8 cellular contexts compared by ENCODE assay signal in the genomic region with DNA sequence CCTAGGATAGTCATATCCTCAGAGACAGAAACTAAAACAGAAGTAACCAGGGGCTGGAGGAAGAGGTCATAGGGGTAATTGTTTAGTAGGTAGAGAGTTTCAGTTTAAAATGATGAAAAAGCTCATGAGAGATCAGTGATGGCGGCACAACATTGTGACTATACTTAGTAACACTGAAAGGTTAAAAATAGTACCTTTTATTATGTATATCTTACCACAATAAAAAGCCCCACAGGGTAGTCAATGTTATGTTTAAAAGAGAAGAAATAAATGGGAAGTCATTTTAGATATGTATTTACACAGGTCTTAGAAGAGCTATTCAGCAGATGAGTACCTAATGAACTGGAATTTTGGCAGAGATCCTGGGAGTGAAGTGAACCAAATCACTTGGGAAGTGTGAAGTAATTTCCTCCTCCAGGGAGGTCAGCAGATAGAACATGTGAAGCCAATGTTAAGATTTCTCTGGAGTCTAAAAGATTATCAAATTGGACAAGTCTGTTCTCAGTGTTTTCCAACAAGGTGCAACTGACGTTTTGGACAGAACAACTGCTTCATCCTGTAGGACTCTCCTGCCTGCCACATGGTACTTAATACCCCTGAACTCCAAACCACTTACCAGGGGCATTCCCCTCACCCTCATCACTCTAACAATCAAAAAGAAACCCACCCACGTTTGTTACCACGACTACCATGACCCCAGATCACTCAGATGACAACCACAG. TPM values are rescaled to one million over a fixed set of nuclear protein-coding genes. Genes with fewer than 3 reads are reported as not detected.
A peak's percentile ranks its signal among the peaks of the same experiment; 100 is the strongest.
DNase-seq lines count a peak whose midpoint lies in the region; ATAC-seq and TF ChIP-seq lines count a peak whose summit lies in the region.

No MANE protein-coding gene starts in this region.

- H3K9me2 ChIP-seq in Karpas-422 (replicated peaks; ENCODE audit: insufficient read depth, low read length), result no peaks in the 10 kb centered on the region

- DNase-seq in GM13976 (ENCODE audit: low spot score) (peak; percentile 77), Karpas-422 (peak; percentile 41), CD14-positive monocyte (ENCODE audit: low spot score) (no peak), ovary (no peak), CD1c-positive myeloid dendritic cell (ENCODE audit: extremely low spot score) (no peak)
- DNase-seq in activated naive CD8-positive, alpha-beta T cell treated with anti-CD3 and anti-CD28 coated beads, Interleukin-2, amount 50 U/mL, for 24 hours, result peak; percentile 61
- peak; percentile 50 to 69 for DNase-seq in stimulated activated CD4-positive, alpha-beta T cell treated with anti-CD3 and anti-CD28 coated beads, Interleukin-2, amount 100 ng/mL, for 24 hours

- TF ChIP-seq POLR2A in ovary (IDR thresholded peaks at IDR 0.05), result no peak

- H3K9ac ChIP-seq in Karpas-422 (ENCODE audit: low read length), result peak overlapping the region; percentile 13; the same call in 1 of the 2 replicates

- H3K27me3 ChIP-seq in Karpas-422 (ENCODE audit: low read length), result no peaks in the 10 kb centered on the region
- H3K27me3 ChIP-seq in ovary, result no peaks in the 10 kb centered on the region

- no peaks in the 10 kb centered on the region for H3K27me3 Mint-ChIP-seq in activated naive CD8-positive, alpha-beta T cell treated with anti-CD3 and anti-CD28 coated beads, Interleukin-2, amount 50 U/mL, for 24 hours
- peaks cover 0 to under 1% (median 0%) of the 10 kb centered on the region in 3 donors for H3K27me3 Mint-ChIP-seq in CD14-positive monocyte (ENCODE audit: low read depth in 3 of 3)

- peak overlapping the region; percentile 94 for H3K4me2 ChIP-seq in Karpas-422 (ENCODE audit: low read depth, low read length, poor library complexity, severe bottlenecking)

- peaks cover 100% of the 10 kb centered on the region for H3K79me2 ChIP-seq in Karpas-422 (ENCODE audit: low read length)

- H3K36me3 Mint-ChIP-seq in activated naive CD8-positive, alpha-beta T cell treated with anti-CD3 and anti-CD28 coated beads, Interleukin-2, amount 50 U/mL, for 24 hours (ENCODE audit: low read depth), result peaks cover 49% of the 10 kb centered on the region
- peaks cover 10 to 13% of the 10 kb centered on the region in 2 donors for H3K36me3 Mint-ChIP-seq in CD14-positive monocyte

- H3K4me1 ChIP-seq in Karpas-422 (ENCODE audit: low read length), result peaks cover 80% of the 10 kb centered on the region
- H3K4me1 ChIP-seq in ovary (ENCODE audit: insufficient read depth), result peaks cover 1% of the 10 kb centered on the region

- H3K4me3 Mint-ChIP-seq in activated naive CD8-positive, alpha-beta T cell treated with anti-CD3 and anti-CD28 coated beads, Interleukin-2, amount 50 U/mL, for 24 hours, result peak overlapping the region; percentile 75
- H3K4me3 Mint-ChIP-seq in CD14-positive monocyte, result no peak overlapping the region

- peaks cover 90% of the 10 kb centered on the region for H3K4me1 Mint-ChIP-seq in activated naive CD8-positive, alpha-beta T cell treated with anti-CD3 and anti-CD28 coated beads, Interleukin-2, amount 50 U/mL, for 24 hours
- peaks cover 35% of the 10 kb centered on the region for H3K4me1 Mint-ChIP-seq in CD14-positive monocyte

- peaks cover 22% of the 10 kb centered on the region for H3K9me3 Mint-ChIP-seq in activated naive CD8-positive, alpha-beta T cell treated with anti-CD3 and anti-CD28 coated beads, Interleukin-2, amount 50 U/mL, for 24 hours
- H3K9me3 Mint-ChIP-seq in CD14-positive monocyte, result peaks cover 0 to 11% (median 0%) of the 10 kb centered on the region in 7 donors

- H3K36me3 ChIP-seq in Karpas-422 (ENCODE audit: insufficient read depth, low read length) (peaks cover 70% of the 10 kb centered on the region), ovary (no peaks in the 10 kb centered on the region)

- H3K27ac Mint-ChIP-seq in activated naive CD8-positive, alpha-beta T cell treated with anti-CD3 and anti-CD28 coated beads, Interleukin-2, amount 50 U/mL, for 24 hours, result peak overlapping the region; percentile 94
- H3K27ac Mint-ChIP-seq in CD14-positive monocyte, result peak overlapping the region in 2 of 7 donors; percentile 4 to 34

- intact Hi-C loops in CD14-positive monocyte (cut with micrococcal nuclease) (no loop called here), ovary (cut with DNase I) (no loop called here)

- H2AFZ ChIP-seq in Karpas-422 (ENCODE audit: low read length), result no peak overlapping the region

- H3K4me3 ChIP-seq in Karpas-422 (ENCODE audit: low read length) (peak overlapping the region; percentile 13; the same call in 1 of the 2 replicates), ovary (no peak overlapping the region)

- H3K27ac ChIP-seq in Karpas-422 (ENCODE audit: low read length) (peak overlapping the region; percentile 95), ovary (no peak overlapping the region)

- ATAC-seq in GM21529 (IDR thresholded peaks at IDR 0.05; ENCODE audit: unreplicated experiment), result peak; percentile 71
- ATAC-seq in activated naive CD8-positive, alpha-beta T cell treated with anti-CD3 and anti-CD28 coated beads, Interleukin-2, amount 50 U/mL, for 24 hours, result peak; percentile 90

- H4K20me1 ChIP-seq in Karpas-422 (ENCODE audit: insufficient read depth, low read depth, low read length), result 0 out of 2 replicates have a peak, but pooled peaks cover 4% of the 10 kb centered on the region

- TF ChIP-seq CTCF in GM13976 (IDR thresholded peaks at IDR 0.05; ENCODE audit: borderline replicate concordance, control extremely low read depth, extremely low read depth, insufficient read depth, missing control alignments) (no peak), CD14-positive monocyte (IDR thresholded peaks at IDR 0.05) (no peak), ovary (IDR thresholded peaks at IDR 0.05) (no peak)

- no peak for TF ChIP-seq EP300 in ovary (IDR thresholded peaks at IDR 0.05)

- in situ Hi-C loops in GM13976 (cut with MboI; ENCODE audit: low sequenced_read_pairs, unreplicated experiment), result no loop called here

- 75 to 81% (median 75%) methylated on average over 4 of the region's 4 CpGs for WGBS in ovary, 3 donors

- H3K9me3 ChIP-seq in Karpas-422 (ENCODE audit: low read length), result no peaks in the 10 kb centered on the region; the same call in 1 of the 2 replicates
- no peaks in the 10 kb centered on the region for H3K9me3 ChIP-seq in ovary

RNA-seq across cellular contexts. Expression of a gene that starts 6.4 kb away (rescaled TPM):
- total RNA-seq in Karpas-422 (2014; rRNA removed; shearing (Covaris generic); ENCODE audit: low replicate concordance), result 278 and 314 TPM in 2 replicates
- polyA plus RNA-seq in CD14-positive monocyte (1 to 10 TPM; 2.5 to 3.1 TPM), ovary (10 to 100 TPM; 24.5 to 35.1 TPM)
- 10 to 100 TPM; 16.8 to 29.2 (median 26.8) TPM for total RNA-seq in ovary

Comparison
In these comparisons a context has a peak if more than half of its experiments do, and no peak if none do; other contexts are left out.
1. DNase-seq: peak in GM13976 (single experiment), Karpas-422 (single experiment), activated naive CD8-positive, alpha-beta T cell treated with anti-CD3 and anti-CD28 coated beads, Interleukin-2, amount 50 U/mL, for 24 hours (single experiment) and stimulated activated CD4-positive, alpha-beta T cell treated with anti-CD3 and anti-CD28 coated beads, Interleukin-2, amount 100 ng/mL, for 24 hours (2 of 2); none in CD14-positive monocyte (single experiment), ovary (0 of 5) and CD1c-positive myeloid dendritic cell (single experiment).